1 cellular context compared by ENCODE assay signal in genomic region chr6:8017276-8017701, GRCh38.
TF ChIP-seq lines count a peak whose summit lies in the region.

No MANE protein-coding gene starts in this region.

TF ChIP-seq in GM12878, 131 proteins besides CTCF, POLR2A, EP300 and RAD21:
- TF ChIP-seq, protein P1, sequence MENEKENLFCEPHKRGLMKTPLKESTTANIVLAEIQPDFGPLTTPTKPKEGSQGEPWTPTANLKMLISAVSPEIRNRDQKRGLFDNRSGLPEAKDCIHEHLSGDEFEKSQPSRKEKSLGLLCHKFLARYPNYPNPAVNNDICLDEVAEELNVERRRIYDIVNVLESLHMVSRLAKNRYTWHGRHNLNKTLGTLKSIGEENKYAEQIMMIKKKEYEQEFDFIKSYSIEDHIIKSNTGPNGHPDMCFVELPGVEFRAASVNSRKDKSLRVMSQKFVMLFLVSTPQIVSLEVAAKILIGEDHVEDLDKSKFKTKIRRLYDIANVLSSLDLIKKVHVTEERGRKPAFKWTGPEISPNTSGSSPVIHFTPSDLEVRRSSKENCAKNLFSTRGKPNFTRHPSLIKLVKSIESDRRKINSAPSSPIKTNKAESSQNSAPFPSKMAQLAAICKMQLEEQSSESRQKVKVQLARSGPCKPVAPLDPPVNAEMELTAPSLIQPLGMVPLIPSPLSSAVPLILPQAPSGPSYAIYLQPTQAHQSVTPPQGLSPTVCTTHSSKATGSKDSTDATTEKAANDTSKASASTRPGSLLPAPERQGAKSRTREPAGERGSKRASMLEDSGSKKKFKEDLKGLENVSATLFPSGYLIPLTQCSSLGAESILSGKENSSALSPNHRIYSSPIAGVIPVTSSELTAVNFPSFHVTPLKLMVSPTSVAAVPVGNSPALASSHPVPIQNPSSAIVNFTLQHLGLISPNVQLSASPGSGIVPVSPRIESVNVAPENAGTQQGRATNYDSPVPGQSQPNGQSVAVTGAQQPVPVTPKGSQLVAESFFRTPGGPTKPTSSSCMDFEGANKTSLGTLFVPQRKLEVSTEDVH (IDR thresholded peaks at IDR 0.05; ENCODE audit: low read depth, partially characterized antibody) = no peak
- no peak for TF ChIP-seq SIX5 (IDR thresholded peaks at IDR 0.05; ENCODE audit: low read depth, low read length, severe bottlenecking)
- no peak for TF ChIP-seq ZNF274 (IDR thresholded peaks at IDR 0.05; ENCODE audit: insufficient read depth, insufficient read length)
- TF ChIP-seq SKIL (IDR thresholded peaks at IDR 0.05; ENCODE audit: low read depth, poor library complexity, severe bottlenecking) = no peak
- no peak for TF ChIP-seq CEBPB (IDR thresholded peaks at IDR 0.05; ENCODE audit: borderline replicate concordance in 1 of 2, low read depth in 2 of 2, low read length in 2 of 2)
- TF ChIP-seq, protein P2, sequence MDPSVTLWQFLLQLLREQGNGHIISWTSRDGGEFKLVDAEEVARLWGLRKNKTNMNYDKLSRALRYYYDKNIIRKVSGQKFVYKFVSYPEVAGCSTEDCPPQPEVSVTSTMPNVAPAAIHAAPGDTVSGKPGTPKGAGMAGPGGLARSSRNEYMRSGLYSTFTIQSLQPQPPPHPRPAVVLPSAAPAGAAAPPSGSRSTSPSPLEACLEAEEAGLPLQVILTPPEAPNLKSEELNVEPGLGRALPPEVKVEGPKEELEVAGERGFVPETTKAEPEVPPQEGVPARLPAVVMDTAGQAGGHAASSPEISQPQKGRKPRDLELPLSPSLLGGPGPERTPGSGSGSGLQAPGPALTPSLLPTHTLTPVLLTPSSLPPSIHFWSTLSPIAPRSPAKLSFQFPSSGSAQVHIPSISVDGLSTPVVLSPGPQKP (IDR thresholded peaks at IDR 0.05; ENCODE audit: low read depth, low read length) = no peak
- no peak for TF ChIP-seq EGR1 (IDR thresholded peaks at IDR 0.05; ENCODE audit: borderline replicate concordance in 1 of 2, low read depth in 2 of 2, low read length in 2 of 2)
- no peak for TF ChIP-seq SP1 (IDR thresholded peaks at IDR 0.05; ENCODE audit: low read depth, low read length)
- no peak for TF ChIP-seq GATAD2B (conservative IDR thresholded peaks at IDR 0.05; ENCODE audit: low read depth)
- no peak for TF ChIP-seq NFYA (IDR thresholded peaks at IDR 0.05; ENCODE audit: borderline replicate concordance, low read depth, low read length)
- TF ChIP-seq STAT1 (conservative IDR thresholded peaks at IDR 0.05) = no peak
- TF ChIP-seq MYC (IDR thresholded peaks at IDR 0.05; ENCODE audit: insufficient read depth, insufficient read length, insufficient replicate concordance, low read length, severe bottlenecking) = no peak
- no peak for TF ChIP-seq MTA2 (IDR thresholded peaks at IDR 0.05; ENCODE audit: low read depth)
- TF ChIP-seq MYB (IDR thresholded peaks at IDR 0.05; ENCODE audit: borderline replicate concordance, low read depth, low read length) = no peak
- TF ChIP-seq POLR2AphosphoS5 (IDR thresholded peaks at IDR 0.05; ENCODE audit: low read length) = no peak
- TF ChIP-seq ZSCAN29 (IDR thresholded peaks at IDR 0.05) = no peak
- no peak for TF ChIP-seq IKZF2 (IDR thresholded peaks at IDR 0.05)
TF ChIP-seq in GM12878: peak in this region for 0.
